ENCODE assay signal across 14 cellular contexts in genomic region chr5:179533907-179534306, GRCh38. TPM values are rescaled to one million over a fixed set of nuclear protein-coding genes. Genes with fewer than 3 reads are reported as not detected.
DNase-seq lines count a peak whose midpoint lies in the region; ATAC-seq and TF ChIP-seq lines count a peak whose summit lies in the region.
"Had no signal": no experiment of that assay in that cellular context is flagged by ENCODE, and none has a peak within 500 bp of the region (broad histone marks: within the 10 kb centered on the region; RNA-seq: fewer than 3 reads in every experiment).

No MANE protein-coding gene starts in this region.

- H3K27me3 Mint-ChIP-seq in activated naive CD8-positive, alpha-beta T cell treated with anti-CD3 and anti-CD28 coated beads for 36 hours, result no peaks in the 10 kb centered on the region

- H3K36me3 Mint-ChIP-seq in activated naive CD8-positive, alpha-beta T cell treated with anti-CD3 and anti-CD28 coated beads for 36 hours, result peaks cover 3% of the 10 kb centered on the region

- H3K4me3 ChIP-seq in foreskin fibroblast (ENCODE audit: low read depth in 1 of 2, low read length in 2 of 2), result no peak overlapping the region
- H3K4me3 ChIP-seq: gastroesophageal sphincter, prostate gland had no signal

- CTCF ChIA-PET in GM10248 (lab: Yijun Ruan, JAX), result interaction anchor here (2.3 kb wide), 1 partner anchor 8 kb away, joined by 5 read pairs; no protein-coding TSS in a partner anchor

- H3K4me1 Mint-ChIP-seq in activated naive CD8-positive, alpha-beta T cell treated with anti-CD3 and anti-CD28 coated beads for 36 hours, result peaks cover 15% of the 10 kb centered on the region

- POLR2A ChIA-PET in GM10248 (lab: Yijun Ruan, JAX), result no interaction called here

- no peak for TF ChIP-seq CTCF in GM10248 (IDR thresholded peaks at IDR 0.05; ENCODE audit: control extremely low read depth, extremely low read depth, low read depth, missing control alignments)
- no peak for TF ChIP-seq CTCF in foreskin fibroblast (IDR thresholded peaks at IDR 0.05; ENCODE audit: low read depth, low read length)

- H3K4me3 Mint-ChIP-seq in activated naive CD8-positive, alpha-beta T cell treated with anti-CD3 and anti-CD28 coated beads for 36 hours, result peak overlapping the region; percentile 69

- DNase-seq in GM10248 (ENCODE audit: extremely low spot score) (peak; percentile 49), foreskin fibroblast (no peak), SK-N-DZ (ENCODE audit: low spot score) (no peak)
- DNase-seq in activated naive CD8-positive, alpha-beta T cell treated with anti-CD3 and anti-CD28 coated beads for 36 hours, result no peak
- no peak for DNase-seq in stimulated activated CD4-positive, alpha-beta T cell treated with anti-CD3 and anti-CD28 coated beads, Interleukin-1b, Interleukin-23, amount 100 ng/mL, for 48 hours
- DNase-seq: activated CD4-positive, alpha-beta T cell treated with anti-CD3 and anti-CD28 coated beads, Interleukin-2, amount 10 ng/mL, durations not matched to agents 24 days and 14 days; activated effector memory CD4-positive, alpha-beta T cell treated with Interleukin-2 at 50 U/mL for 16 hours; islet precursor cell; NCI-H2227 treated with DMSO at 0.1 percent for 48 hours had no signal

- ATAC-seq in GM19351 (IDR thresholded peaks at IDR 0.05; ENCODE audit: unreplicated experiment) (peak; percentile 63), HG03025 (IDR thresholded peaks at IDR 0.05; ENCODE audit: low FRiP score, unreplicated experiment) (peak; percentile 50), SK-N-SH treated with all-trans-retinoic acid at 6 μM for 48 hours (no peak)
- ATAC-seq: gastroesophageal sphincter had no signal

- H3K9me3 Mint-ChIP-seq in activated naive CD8-positive, alpha-beta T cell treated with anti-CD3 and anti-CD28 coated beads for 36 hours, result no peaks in the 10 kb centered on the region
- H3K9me3 Mint-ChIP-seq: activated CD4-positive, alpha-beta T cell treated with anti-CD3 and anti-CD28 coated beads, Interleukin-2, amount 10 ng/mL, durations not matched to agents 24 days and 14 days had no signal

- peak overlapping the region; percentile 14 for H3K27ac Mint-ChIP-seq in activated naive CD8-positive, alpha-beta T cell treated with anti-CD3 and anti-CD28 coated beads for 36 hours

TF ChIP-seq in SK-N-SH treated with all-trans-retinoic acid at 6 μM for 48 hours, 23 proteins besides CTCF, POLR2A, EP300 and RAD21:
- TF ChIP-seq PPARA (CRISPR knock-in tag; IDR thresholded peaks at IDR 0.05; ENCODE audit: borderline replicate concordance) (no peak), RARB (CRISPR knock-in tag; IDR thresholded peaks at IDR 0.05) (no peak), BACH2 (CRISPR knock-in tag; IDR thresholded peaks at IDR 0.05; ENCODE audit: borderline replicate concordance) (no peak), ESRRG (CRISPR knock-in tag; IDR thresholded peaks at IDR 0.05) (no peak), ZNF8 (CRISPR knock-in tag; IDR thresholded peaks at IDR 0.05) (no peak), ZNF565 (CRISPR knock-in tag; conservative IDR thresholded peaks at IDR 0.05; ENCODE audit: low read depth) (no peak), TOX (CRISPR knock-in tag; IDR thresholded peaks at IDR 0.05; ENCODE audit: borderline replicate concordance) (no peak), CSDC2 (CRISPR knock-in tag; IDR thresholded peaks at IDR 0.05) (no peak), ISL1 (CRISPR knock-in tag; IDR thresholded peaks at IDR 0.05) (no peak), TSHZ2 (CRISPR knock-in tag; IDR thresholded peaks at IDR 0.05) (no peak), OSR1 (CRISPR knock-in tag; IDR thresholded peaks at IDR 0.05) (no peak), POU6F1 (CRISPR knock-in tag; IDR thresholded peaks at IDR 0.05; ENCODE audit: borderline replicate concordance, low read depth) (no peak), ZFP30 (CRISPR knock-in tag; IDR thresholded peaks at IDR 0.05) (no peak), ZC3H10 (CRISPR knock-in tag; IDR thresholded peaks at IDR 0.05) (no peak), PATZ1 (CRISPR knock-in tag; IDR thresholded peaks at IDR 0.05; ENCODE audit: borderline replicate concordance) (no peak)

RNA-seq across cellular contexts. Expression of gene RUFY1, which starts 16.4 kb away (rescaled TPM):
- 10 to 100 TPM; 31.1 to 31.8 TPM for total RNA-seq in activated naive CD8-positive, alpha-beta T cell treated with anti-CD3 and anti-CD28 coated beads for 36 hours
- 17.3 and 22.2 TPM in 2 replicates for polyA plus RNA-seq in SK-N-DZ (2014; cell fraction: cytosol; rRNA removed)
- 39.8 and 47.4 TPM in 2 replicates for polyA plus RNA-seq in SK-N-DZ (2014; cell fraction: nucleus; rRNA removed)
